Comparison of ENCODE assay signal across 8 cellular contexts in the genomic region with DNA sequence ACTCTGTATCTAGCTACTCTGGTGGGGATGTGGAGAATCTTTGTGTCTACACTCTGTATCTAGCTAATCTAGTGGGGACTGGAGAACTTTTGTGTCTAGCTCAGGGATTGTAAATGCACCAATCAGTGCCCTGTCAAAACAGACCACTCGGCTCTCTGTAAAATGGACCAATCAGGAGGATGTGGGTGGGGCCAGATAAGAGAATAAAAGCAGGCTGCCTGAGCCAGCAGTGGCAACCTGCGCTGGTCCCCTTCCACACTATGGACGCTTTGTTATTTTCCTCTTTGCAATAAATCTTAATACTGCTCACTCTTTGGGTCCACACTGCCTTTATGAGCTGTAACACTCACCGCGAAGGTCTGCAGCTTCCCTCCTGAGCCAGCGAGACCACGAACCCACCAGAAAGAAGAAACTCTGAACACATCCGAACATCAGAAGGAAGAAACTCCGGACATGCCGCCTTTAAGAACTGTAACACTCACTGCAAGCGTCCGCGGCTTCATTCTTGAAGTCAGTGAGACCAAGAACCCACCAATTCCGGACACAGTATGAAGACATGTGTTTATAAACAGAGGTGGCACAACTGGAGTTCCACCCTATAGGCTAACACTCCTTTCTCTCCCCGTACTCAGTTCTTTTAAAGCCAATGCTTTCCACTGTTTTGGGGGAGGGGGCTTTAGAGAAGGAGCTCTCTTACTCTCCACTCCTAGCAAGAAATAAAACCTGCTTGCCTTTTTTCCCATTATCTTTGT. TPM values are rescaled to one million over a fixed set of nuclear protein-coding genes. Genes with fewer than 3 reads are reported as not detected.
DNase-seq lines count a peak whose midpoint lies in the region; ATAC-seq and TF ChIP-seq lines count a peak whose summit lies in the region.
"Not testable (repeated sequence)": the region's sequence is repeated elsewhere in the genome, so short reads cannot be mapped to it uniquely, and the experiment has no call there.

No MANE protein-coding gene starts in this region.

- H3K27ac ChIP-seq in Karpas-422 (ENCODE audit: low read length) = peak overlapping the region; percentile 72
- H3K27ac ChIP-seq in ascending aorta = peak overlapping the region; percentile 88 to 94
- peak overlapping the region; percentile 86 to 96 (median 94) for H3K27ac ChIP-seq in esophagus squamous epithelium
- H3K27ac ChIP-seq in mesendoderm (ENCODE audit: low read depth, low read length) = peak overlapping the region; percentile 69
- H3K27ac ChIP-seq in skeletal muscle tissue (ENCODE audit: low read depth, low read length) = peak overlapping the region; percentile 86
- H3K27ac ChIP-seq in upper lobe of left lung = peak overlapping the region; percentile 82 to 92 (median 88)

- not testable (repeated sequence) for H4K20me1 ChIP-seq in Karpas-422 (ENCODE audit: insufficient read depth, low read depth, low read length)

- H3K4me3 ChIP-seq in Karpas-422 (ENCODE audit: low read length) = peak overlapping the region; percentile 74
- peak overlapping the region; percentile 60 to 64 for H3K4me3 ChIP-seq in ascending aorta
- H3K4me3 ChIP-seq in esophagus squamous epithelium = peak overlapping the region; percentile 36 to 66 (median 50)
- not testable (repeated sequence) for H3K4me3 ChIP-seq in mesendoderm (ENCODE audit: low read length)
- peak overlapping the region; percentile 77 to 81 (median 79) for H3K4me3 ChIP-seq in skeletal muscle tissue (ENCODE audit: low read length in 3 of 3)
- peak overlapping the region in 3 of 4 donors; percentile 37 to 55 (median 51) for H3K4me3 ChIP-seq in upper lobe of left lung

- H3K9me3 Mint-ChIP-seq in activated CD4-positive, alpha-beta T cell treated with anti-CD3 and anti-CD28 coated beads, Interleukin-2, amount 10 ng/mL, durations not matched to agents 24 days and 14 days = not testable (repeated sequence)

- not testable (repeated sequence) for H4K8ac ChIP-seq in mesendoderm (ENCODE audit: low read depth, low read length)

- not testable (repeated sequence) for TF ChIP-seq POLR2A in esophagus squamous epithelium (IDR thresholded peaks at IDR 0.05)
- peak in 2 of 4 donors; percentile 35 to 58 for TF ChIP-seq POLR2A in upper lobe of left lung (IDR thresholded peaks at IDR 0.05)

- H3K4me1 ChIP-seq in Karpas-422 (ENCODE audit: low read length) (peaks cover 13% of the 10 kb centered on the region), esophagus squamous epithelium (peaks cover 13 to 36% (median 14%) of the 10 kb centered on the region in 3 donors), upper lobe of left lung (peaks cover 1 to 37% (median 16%) of the 10 kb centered on the region in 4 donors)
- not testable (repeated sequence) for H3K4me1 ChIP-seq in ascending aorta; mesendoderm (ENCODE audit: control insufficient read depth, low read depth, low read length); skeletal muscle tissue (ENCODE audit: control insufficient read depth in 3 of 3, insufficient read depth in 3 of 3, low read length in 3 of 3)

- H4K5ac ChIP-seq in mesendoderm (ENCODE audit: low read length) = not testable (repeated sequence)

- TF ChIP-seq EP300 in upper lobe of left lung (IDR thresholded peaks at IDR 0.05) = not testable (repeated sequence)

- peak in 1 of 2 donors; percentile 5 for ATAC-seq in upper lobe of left lung (ENCODE audit: low FRiP score in 2 of 2)

- H3K9me3 ChIP-seq in Karpas-422 (ENCODE audit: low read length); ascending aorta; esophagus squamous epithelium; skeletal muscle tissue (ENCODE audit: control insufficient read depth in 3 of 3, low read length in 3 of 3); upper lobe of left lung: not testable (repeated sequence)

- not testable (repeated sequence) for H3K36me3 ChIP-seq in Karpas-422 (ENCODE audit: insufficient read depth, low read length); mesendoderm (ENCODE audit: control insufficient read depth, insufficient read depth, low read length)
- H3K36me3 ChIP-seq in ascending aorta (peaks cover 4 to 12% of the 10 kb centered on the region in 2 donors), esophagus squamous epithelium (peaks cover 0 to 16% (median 0%) of the 10 kb centered on the region in 3 donors), skeletal muscle tissue (ENCODE audit: control insufficient read depth in 3 of 3, insufficient read depth in 3 of 3, low read length in 3 of 3) (peaks cover 0 to 11% (median 0%) of the 10 kb centered on the region in 3 donors), upper lobe of left lung (peaks cover 0 to 12% (median 3%) of the 10 kb centered on the region in 4 donors)

- H3K27ac Mint-ChIP-seq in activated CD4-positive, alpha-beta T cell treated with anti-CD3 and anti-CD28 coated beads, Interleukin-2, amount 10 ng/mL, durations not matched to agents 24 days and 14 days = peak overlapping the region; percentile 95

- not testable (repeated sequence) for H3K27me3 ChIP-seq in Karpas-422 (ENCODE audit: low read length); ascending aorta; esophagus squamous epithelium; mesendoderm (ENCODE audit: insufficient read depth, low read length, poor library complexity); skeletal muscle tissue (ENCODE audit: control insufficient read depth in 3 of 3, insufficient read depth in 3 of 3, low read length in 3 of 3); upper lobe of left lung

- not testable (repeated sequence) for H3K23ac ChIP-seq in mesendoderm (ENCODE audit: low read length)

- H2BK5ac ChIP-seq in mesendoderm (ENCODE audit: low read length) = not testable (repeated sequence)

- H2AFZ ChIP-seq in Karpas-422 (ENCODE audit: low read length) = not testable (repeated sequence)

- H3K4me2 ChIP-seq in Karpas-422 (ENCODE audit: low read depth, low read length, poor library complexity, severe bottlenecking) (peak overlapping the region; percentile 91), mesendoderm (ENCODE audit: low read length) (peak overlapping the region; percentile 39)

- not testable (repeated sequence) for H3K4ac ChIP-seq in mesendoderm (ENCODE audit: low read depth, low read length)

- H3K4me1 Mint-ChIP-seq in activated CD4-positive, alpha-beta T cell treated with anti-CD3 and anti-CD28 coated beads, Interleukin-2, amount 10 ng/mL, durations not matched to agents 24 days and 14 days = peaks cover 48% of the 10 kb centered on the region

- H3K9ac ChIP-seq in Karpas-422 (ENCODE audit: low read length) = peak overlapping the region; percentile 74
- peak overlapping the region; percentile 53 for H3K9ac ChIP-seq in mesendoderm (ENCODE audit: low read length)
- H3K9ac ChIP-seq in skeletal muscle tissue (ENCODE audit: low read depth in 1 of 3, low read length in 3 of 3) = peak overlapping the region; percentile 75 to 83 (median 80)

- not testable (repeated sequence) for H3K27me3 Mint-ChIP-seq in activated CD4-positive, alpha-beta T cell treated with anti-CD3 and anti-CD28 coated beads, Interleukin-2, amount 10 ng/mL, durations not matched to agents 24 days and 14 days

- H3K79me2 ChIP-seq in Karpas-422 (ENCODE audit: low read length) = peaks cover 18% of the 10 kb centered on the region
- not testable (repeated sequence) for H3K79me2 ChIP-seq in mesendoderm (ENCODE audit: control insufficient read depth, insufficient read depth, low read length)

- H2BK15ac ChIP-seq in mesendoderm (replicated peaks; ENCODE audit: low read depth) = peak overlapping the region; percentile 25

- H2AK5ac ChIP-seq in mesendoderm (ENCODE audit: low read length) = not testable (repeated sequence)

- TF ChIP-seq CTCF in ascending aorta (IDR thresholded peaks at IDR 0.05); esophagus squamous epithelium (IDR thresholded peaks at IDR 0.05); upper lobe of left lung (IDR thresholded peaks at IDR 0.05): not testable (repeated sequence)

- not testable (repeated sequence) for H3K9me2 ChIP-seq in Karpas-422 (replicated peaks; ENCODE audit: insufficient read depth, low read length)

- WGBS in esophagus squamous epithelium, 2 donors = 30 to 58% methylated on average over 9 to 12 of the region's 15 CpGs
- WGBS in mesendoderm (ENCODE audit: extremely low coverage, insufficient coverage, low lambda C conversion rate) = no CpG with 5 or more reads among the region's 15 CpGs
- WGBS in upper lobe of left lung, 2 donors = 19 to 29% methylated on average over 9 to 15 of the region's 15 CpGs

- H3K79me1 ChIP-seq in mesendoderm (ENCODE audit: low read length) = not testable (repeated sequence)

- H3K36me3 Mint-ChIP-seq in activated CD4-positive, alpha-beta T cell treated with anti-CD3 and anti-CD28 coated beads, Interleukin-2, amount 10 ng/mL, durations not matched to agents 24 days and 14 days (ENCODE audit: low read depth) = peaks cover 20% of the 10 kb centered on the region

- H3K4me3 Mint-ChIP-seq in activated CD4-positive, alpha-beta T cell treated with anti-CD3 and anti-CD28 coated beads, Interleukin-2, amount 10 ng/mL, durations not matched to agents 24 days and 14 days = peak overlapping the region; percentile 97

- H3K18ac ChIP-seq in mesendoderm (ENCODE audit: low read length) = peak overlapping the region; percentile 57

- H3K56ac ChIP-seq in mesendoderm (ENCODE audit: low read length) = peak overlapping the region; percentile 72

- peak; percentile 13 for DNase-seq in EL
- DNase-seq in Karpas-422; ascending aorta (ENCODE audit: low spot score in 2 of 2); esophagus squamous epithelium (lab: John Stamatoyannopoulos, UW); mesendoderm; upper lobe of left lung: not testable (repeated sequence)
- peak; percentile 76 for DNase-seq in activated CD4-positive, alpha-beta T cell treated with anti-CD3 and anti-CD28 coated beads, Interleukin-2, amount 10 ng/mL, durations not matched to agents 24 days and 14 days

- peak overlapping the region; percentile 74 for H2BK120ac ChIP-seq in mesendoderm (ENCODE audit: low read depth, low read length)

- intact Hi-C loops in activated CD4-positive, alpha-beta T cell treated with anti-CD3 and anti-CD28 coated beads, Interleukin-2, amount 10 ng/mL, durations not matched to agents 24 days and 14 days (cut with micrococcal nuclease) = loop anchor here (1.0 to 10.0 kb wide), 5 partner anchors 8 to 731 kb away; partner anchors contain the start of genes APBB1, CNGA4, FHIP1B and OR52N2
- intact Hi-C loops in ascending aorta (cut with DNase I) (loop anchor here (2.0 to 10.0 kb wide), 3 partner anchors 62 to 641 kb away; partner anchors contain the start of genes CAVIN3 and TRIM6), esophagus squamous epithelium (cut with DNase I) (loop anchor here (5.0 kb wide), 1 partner anchor 82 kb away; no protein-coding TSS in a partner anchor)

RNA-seq across cellular contexts. Expression of gene TRIM5, which starts 1.1 kb away (rescaled TPM):
- total RNA-seq in Karpas-422 (2014; rRNA removed; shearing (Covaris generic); ENCODE audit: low replicate concordance) = 26.1 and 31.4 TPM in 2 replicates
- 9.3 and 9.7 TPM in 2 replicates for total RNA-seq in activated CD4-positive, alpha-beta T cell treated with anti-CD3 and anti-CD28 coated beads, Interleukin-2, amount 10 ng/mL, durations not matched to agents 24 days and 14 days
- total RNA-seq in ascending aorta (45.1 TPM), esophagus squamous epithelium (10 to 100 TPM; 12.6 to 15.7 (median 14.9) TPM), skeletal muscle tissue (12.5 TPM), upper lobe of left lung (10 to 100 TPM; 21.1 to 53.0 (median 35.9) TPM)
- 21.1 TPM for polyA plus RNA-seq in mesendoderm (2013, experiment 1 of 2)
- polyA plus RNA-seq in mesendoderm (2013, experiment 2 of 2) = 21.2 TPM

RNA-seq across cellular contexts. Expression of gene TRIM22, which starts 5.8 kb away (rescaled TPM):
- total RNA-seq in Karpas-422 (2014; rRNA removed; shearing (Covaris generic); ENCODE audit: low replicate concordance) = 90.0 and 112 TPM in 2 replicates
- total RNA-seq in activated CD4-positive, alpha-beta T cell treated with anti-CD3 and anti-CD28 coated beads, Interleukin-2, amount 10 ng/mL, durations not matched to agents 24 days and 14 days = 104 and 107 TPM in 2 replicates
- total RNA-seq in ascending aorta (32.5 TPM), esophagus squamous epithelium (10 to 100 TPM; 16.0 to 51.9 (median 32.1) TPM), skeletal muscle tissue (13.0 TPM), upper lobe of left lung (100 to 1,000 TPM in 4 of 6 donors, 10 to 100 TPM in 2; 82.2 to 262 (median 162) TPM)
- polyA plus RNA-seq in mesendoderm (2013, experiment 1 of 2) = 2.8 TPM
- polyA plus RNA-seq in mesendoderm (2013, experiment 2 of 2) = 3.0 TPM

RNA-seq across cellular contexts. Expression of gene OR56B1, which starts 52.4 kb away (rescaled TPM):
- not detected in 2 replicates for total RNA-seq in Karpas-422 (2014; rRNA removed; shearing (Covaris generic); ENCODE audit: low replicate concordance)
- total RNA-seq in activated CD4-positive, alpha-beta T cell treated with anti-CD3 and anti-CD28 coated beads, Interleukin-2, amount 10 ng/mL, durations not matched to agents 24 days and 14 days = 0.16 TPM in 1 of 2 replicates, not detected in the other
- not detected for total RNA-seq in ascending aorta
- not detected for total RNA-seq in esophagus squamous epithelium
- not detected for polyA plus RNA-seq in mesendoderm (2013, experiment 1 of 2)
- polyA plus RNA-seq in mesendoderm (2013, experiment 2 of 2) = not detected
- not detected for total RNA-seq in skeletal muscle tissue
- total RNA-seq in upper lobe of left lung = 1 to 10 TPM in 1 of 6 donors, under 1 TPM in 1, not detected in 4; 0.30 to 1.0 TPM

RNA-seq across cellular contexts. Expression of gene TRIM34, which starts 59.0 kb away (rescaled TPM):
- 11.4 and 19.7 TPM in 2 replicates for total RNA-seq in Karpas-422 (2014; rRNA removed; shearing (Covaris generic); ENCODE audit: low replicate concordance)
- total RNA-seq in activated CD4-positive, alpha-beta T cell treated with anti-CD3 and anti-CD28 coated beads, Interleukin-2, amount 10 ng/mL, durations not matched to agents 24 days and 14 days = 5.3 TPM in 2 replicates
- total RNA-seq in ascending aorta (not detected), esophagus squamous epithelium (1 to 10 TPM; 2.9 to 7.4 (median 6.2) TPM), skeletal muscle tissue (6.8 TPM), upper lobe of left lung (10 to 100 TPM in 2 of 6 donors, 1 to 10 TPM in 4; 5.8 to 15.0 (median 8.4) TPM)
- 0.72 TPM for polyA plus RNA-seq in mesendoderm (2013, experiment 1 of 2)
- 0.63 TPM for polyA plus RNA-seq in mesendoderm (2013, experiment 2 of 2)
